ENCODE assay signal across 8 cellular contexts in genomic region chr3:42031808-42032475, GRCh38. TPM values are rescaled to one million over a fixed set of nuclear protein-coding genes. Genes with fewer than 3 reads are reported as not detected.
A peak's percentile ranks its signal among the peaks of the same experiment; 100 is the strongest.
DNase-seq lines count a peak whose midpoint lies in the region; ATAC-seq and TF ChIP-seq lines count a peak whose summit lies in the region.

No MANE protein-coding gene starts in this region.

- H3K4me3 ChIP-seq in mucosa of descending colon, result no peak overlapping the region

- H3K36me3 ChIP-seq in mucosa of descending colon (ENCODE audit: low read depth), result no peaks in the 10 kb centered on the region

- H3K27ac Mint-ChIP-seq in chondrocyte (ENCODE audit: unreplicated experiment) (peak overlapping the region; percentile 91), type B pancreatic cell (peak overlapping the region; percentile 50)

- H3K27me3 ChIP-seq in foreskin keratinocyte, result no peaks in the 10 kb centered on the region

- DNase-seq in NCI-H1092 treated with DMSO at 0.1 percent for 48 hours (lab: John Stamatoyannopoulos, UW) (peak; percentile 9), NCI-H1092 (lab: John Stamatoyannopoulos, UW) (no peak), chondrocyte (ENCODE audit: low spot score) (no peak), lung microvascular endothelial cell (ENCODE audit: low read depth in 2 of 2) (peak; percentile 27 to 48), type B pancreatic cell (ENCODE audit: extremely low spot score, unreplicated experiment) (no peak), NCI-H526 treated with DMSO at 0.1 percent for 48 hours (lab: John Stamatoyannopoulos, UW) (no peak), foreskin keratinocyte (no peak), mucosa of descending colon (no peak)

- no peak for ATAC-seq in foreskin keratinocyte
- no peak for ATAC-seq in mucosa of descending colon

- intact Hi-C loops in mucosa of descending colon (cut with DNase I, micrococcal nuclease), result no loop called here

- H3K9me3 Mint-ChIP-seq in chondrocyte (ENCODE audit: low read depth) (no peaks in the 10 kb centered on the region), type B pancreatic cell (no peaks in the 10 kb centered on the region)

- no peak overlapping the region for H3K27ac ChIP-seq in foreskin keratinocyte

- H3K4me1 ChIP-seq in foreskin keratinocyte (peaks cover 14% of the 10 kb centered on the region), mucosa of descending colon (ENCODE audit: low read depth) (peaks cover 19% of the 10 kb centered on the region)

- H3K27me3 Mint-ChIP-seq in chondrocyte (ENCODE audit: low read depth) (no peaks in the 10 kb centered on the region), type B pancreatic cell (no peaks in the 10 kb centered on the region)

- H3K36me3 Mint-ChIP-seq in chondrocyte (ENCODE audit: low read depth), result peaks cover 15% of the 10 kb centered on the region
- peaks cover 24% of the 10 kb centered on the region for H3K36me3 Mint-ChIP-seq in type B pancreatic cell

- H3K9me3 ChIP-seq in mucosa of descending colon, result no peaks in the 10 kb centered on the region

- H3K4me1 Mint-ChIP-seq in chondrocyte (ENCODE audit: low read depth) (peaks cover 59% of the 10 kb centered on the region), type B pancreatic cell (ENCODE audit: unreplicated experiment) (peaks cover 48% of the 10 kb centered on the region)

- TF ChIP-seq CTCF in chondrocyte (IDR thresholded peaks at IDR 0.05), result no peak
- TF ChIP-seq CTCF in type B pancreatic cell (conservative IDR thresholded peaks at IDR 0.05), result no peak
- no peak for TF ChIP-seq CTCF in foreskin keratinocyte (conservative IDR thresholded peaks at IDR 0.05)
- no peak for TF ChIP-seq CTCF in mucosa of descending colon (IDR thresholded peaks at IDR 0.05)

- H3K4me3 Mint-ChIP-seq in chondrocyte (ENCODE audit: unreplicated experiment) (peak overlapping the region; percentile 38), type B pancreatic cell (peak overlapping the region; percentile 18)

RNA-seq across cellular contexts. Expression of gene TRAK1, which starts 59.2 kb away (rescaled TPM):
- 38.1 to 53.7 TPM (median 51.2 TPM) in 3 replicates for total RNA-seq in chondrocyte
- total RNA-seq in lung microvascular endothelial cell, result 21.2 and 32.0 TPM in 2 replicates
- total RNA-seq in type B pancreatic cell (ENCODE audit: low replicate concordance), result 49.2 and 54.7 TPM in 2 replicates
- 39.9 and 40.4 TPM in 2 replicates for total RNA-seq in foreskin keratinocyte
- 15.5 and 16.0 TPM in 2 replicates for polyA plus RNA-seq in foreskin keratinocyte
- total RNA-seq in mucosa of descending colon, result 100 to 1,000 TPM in 1 of 3 donors, 10 to 100 TPM in 2; 61.8 to 104 (median 83.4) TPM

Comparison
In these comparisons a context has a peak if more than half of its experiments do, and no peak if none do; other contexts are left out.
1. DNase-seq: peak in NCI-H1092 treated with DMSO at 0.1 percent for 48 hours (single experiment) and lung microvascular endothelial cell (2 of 2); none in NCI-H1092 (single experiment), chondrocyte (single experiment), type B pancreatic cell (single experiment), NCI-H526 treated with DMSO at 0.1 percent for 48 hours (single experiment), foreskin keratinocyte (0 of 2) and mucosa of descending colon (0 of 3).